In genomic region chr16:69410285-69410990, GRCh38 we compare ENCODE assay signal across 9 cellular contexts. TPM values are rescaled to one million over a fixed set of nuclear protein-coding genes. Genes with fewer than 3 reads are reported as not detected.
DNase-seq lines count a peak whose midpoint lies in the region; ATAC-seq and TF ChIP-seq lines count a peak whose summit lies in the region.
"Had no signal": no experiment of that assay in that cellular context is flagged by ENCODE, and none has a peak within 500 bp of the region (broad histone marks: within the 10 kb centered on the region; RNA-seq: fewer than 3 reads in every experiment).

No MANE protein-coding gene starts in this region.

- TF ChIP-seq RAD21 in HCT116 (IDR thresholded peaks at IDR 0.05; ENCODE audit: low read depth): no peak

- H3K79me2 ChIP-seq in HCT116 (ENCODE audit: insufficient read depth, low read length): peaks cover 3% of the 10 kb centered on the region; the same call in 1 of the 2 replicates
- no peaks in the 10 kb centered on the region for H3K79me2 ChIP-seq in smooth muscle cell (ENCODE audit: low read depth)

- H3K4me3 ChIP-seq in HCT116 (replicated peaks in 1 of 2; ENCODE audit: low read depth in 1 of 2, low read length in 2 of 2) (peak overlapping the region in 1 of 2 experiments; percentile 20; a peak in 2 of 4 replicates), fibroblast of the aortic adventitia (ENCODE audit: low read depth, low read length) (no peak overlapping the region), smooth muscle cell (no peak overlapping the region)

- no peak overlapping the region for H3K4me3 Mint-ChIP-seq in activated T-helper 1 cell treated with anti-CD3 and anti-CD28 coated beads, Interleukin-12 subunit alpha, Interleukin-12 subunit beta, Interleukin-2, Interleukin-4 antibody, amounts not matched to agents 30 ng/mL and 10 ng/mL and 1 ng/mL, durations not matched to agents 14 hours and 24 hours and 36 hours
- H3K4me3 Mint-ChIP-seq: activated CD4-positive, alpha-beta T cell treated with anti-CD3 and anti-CD28 coated beads, Interleukin-2, amount 10 ng/mL, durations not matched to agents 24 days and 14 days; brain had no signal

- peaks cover 5% of the 10 kb centered on the region for H3K4me1 Mint-ChIP-seq in activated T-helper 1 cell treated with anti-CD3 and anti-CD28 coated beads, Interleukin-12 subunit alpha, Interleukin-12 subunit beta, Interleukin-2, Interleukin-4 antibody, amounts not matched to agents 30 ng/mL and 10 ng/mL and 1 ng/mL, durations not matched to agents 14 hours and 24 hours and 36 hours (ENCODE audit: low read depth)

- H2AFZ ChIP-seq in HCT116 (ENCODE audit: low read depth, low read length, poor library complexity, severe bottlenecking) (no peak overlapping the region), smooth muscle cell (ENCODE audit: low read depth) (peak overlapping the region; percentile 55)

- POLR2A ChIA-PET in HCT116 (lab: Charles Lee): interaction anchor here (0.7 to 4.5 kb wide), 9 partner anchors 11 to 119 kb away, joined by 3 to 65 read pairs (median 4); partner anchors contain the start of gene CYB5B

- H3K27ac ChIP-seq in HCT116 (ENCODE audit: low read depth, low read length): peak overlapping the region; percentile 99
- H3K27ac ChIP-seq in smooth muscle cell (ENCODE audit: low read depth): no peak overlapping the region

- H3K27me3 Mint-ChIP-seq in activated T-helper 1 cell treated with anti-CD3 and anti-CD28 coated beads, Interleukin-12 subunit alpha, Interleukin-12 subunit beta, Interleukin-2, Interleukin-4 antibody, amounts not matched to agents 30 ng/mL and 10 ng/mL and 1 ng/mL, durations not matched to agents 14 hours and 24 hours and 36 hours (ENCODE audit: insufficient read depth): peaks cover 6% of the 10 kb centered on the region
- H3K27me3 Mint-ChIP-seq: brain had no signal

- no peak for TF ChIP-seq POLR2A in HCT116 (IDR thresholded peaks at IDR 0.05; ENCODE audit: borderline replicate concordance, extremely low read depth, insufficient read depth, insufficient read length)

- H3K27me3 ChIP-seq in HCT116 (ENCODE audit: insufficient read depth, low read length) (no peaks in the 10 kb centered on the region), smooth muscle cell (ENCODE audit: low read depth) (no peaks in the 10 kb centered on the region)

- H3K9ac ChIP-seq in HCT116 (ENCODE audit: low read length) (peak overlapping the region; percentile 67), smooth muscle cell (ENCODE audit: low read depth) (no peak overlapping the region)

- peak; percentile 83 for DNase-seq in HCT116 (ENCODE audit: low read depth, low spot score)
- no peak for DNase-seq in activated T-helper 1 cell treated with anti-CD3 and anti-CD28 coated beads, Interleukin-12 subunit alpha, Interleukin-12 subunit beta, Interleukin-2, Interleukin-4 antibody, amounts not matched to agents 30 ng/mL and 10 ng/mL and 1 ng/mL, durations not matched to agents 14 hours and 24 hours and 36 hours (ENCODE audit: low spot score)
- peak; percentile 86 for DNase-seq in fibroblast of the aortic adventitia (ENCODE audit: low read depth)
- no peak for DNase-seq in smooth muscle cell (lab: John Stamatoyannopoulos, UW; ENCODE audit: unreplicated experiment)
- no peak for DNase-seq in NCI-H187 (lab: John Stamatoyannopoulos, UW)

- peak overlapping the region; percentile 8 for H3K27ac Mint-ChIP-seq in activated T-helper 1 cell treated with anti-CD3 and anti-CD28 coated beads, Interleukin-12 subunit alpha, Interleukin-12 subunit beta, Interleukin-2, Interleukin-4 antibody, amounts not matched to agents 30 ng/mL and 10 ng/mL and 1 ng/mL, durations not matched to agents 14 hours and 24 hours and 36 hours
- H3K27ac Mint-ChIP-seq: activated CD4-positive, alpha-beta T cell treated with anti-CD3 and anti-CD28 coated beads, Interleukin-2, amount 10 ng/mL, durations not matched to agents 24 days and 14 days had no signal

- H4K20me1 ChIP-seq in HCT116 (ENCODE audit: insufficient read depth) (no peaks in the 10 kb centered on the region), smooth muscle cell (ENCODE audit: low read depth) (no peaks in the 10 kb centered on the region)

- no TSS peak for BruUV-seq in HCT116 (replicated peaks; lab: Mats Ljungman, UMichigan)

- H3K9me3 Mint-ChIP-seq in activated T-helper 1 cell treated with anti-CD3 and anti-CD28 coated beads, Interleukin-12 subunit alpha, Interleukin-12 subunit beta, Interleukin-2, Interleukin-4 antibody, amounts not matched to agents 30 ng/mL and 10 ng/mL and 1 ng/mL, durations not matched to agents 14 hours and 24 hours and 36 hours: no peaks in the 10 kb centered on the region
- H3K9me3 Mint-ChIP-seq: activated CD4-positive, alpha-beta T cell treated with anti-CD3 and anti-CD28 coated beads, Interleukin-2, amount 10 ng/mL, durations not matched to agents 24 days and 14 days; brain had no signal

- no peaks in the 10 kb centered on the region for H3K9me2 ChIP-seq in HCT116 (ENCODE audit: insufficient read depth)

- CTCF ChIA-PET in HCT116 (lab: Charles Lee): interaction anchor here (3.0 kb wide), 1 partner anchor 14 kb away, joined by 20 read pairs; no protein-coding TSS in a partner anchor

- 68% methylated on average over 6 of the region's 6 CpGs for WGBS in smooth muscle cell (ENCODE audit: low lambda C conversion rate)

- no peak for TF ChIP-seq CTCF in HCT116 (IDR thresholded peaks at IDR 0.05 in 2 of 3, conservative IDR thresholded peaks at IDR 0.05 in 1 of 3; ENCODE audit: borderline replicate concordance in 1 of 3, insufficient read depth in 1 of 3, low read depth in 2 of 3, low read length in 2 of 3)
- no peak for TF ChIP-seq CTCF in fibroblast of the aortic adventitia (IDR thresholded peaks at IDR 0.05; ENCODE audit: insufficient read depth, low read length)
- no peak for TF ChIP-seq CTCF in smooth muscle cell (IDR thresholded peaks at IDR 0.05; ENCODE audit: borderline replicate concordance, insufficient read depth, poor library complexity, severe bottlenecking)

- H3F3A ChIP-seq in smooth muscle cell (ENCODE audit: low read depth): peaks cover 4% of the 10 kb centered on the region

- RAD21 ChIA-PET in HCT116 (lab: Charles Lee; ENCODE audit: low non-redundant PET in 1 of 2, low total read pairs in 2 of 2, uncharacterized antibody in 2 of 2, unreplicated experiment in 2 of 2): no interaction called here

- intact Hi-C loops in HCT116 (cut with micrococcal nuclease): no loop called here
- intact Hi-C loops in activated T-helper 1 cell treated with anti-CD3 and anti-CD28 coated beads, Interleukin-12 subunit alpha, Interleukin-12 subunit beta, Interleukin-2, Interleukin-4 antibody, amounts not matched to agents 30 ng/mL and 10 ng/mL and 1 ng/mL, durations not matched to agents 14 hours and 24 hours and 36 hours (cut with micrococcal nuclease): no loop called here

- peak overlapping the region; percentile 54 for H3K4me2 ChIP-seq in HCT116 (ENCODE audit: low read length)
- H3K4me2 ChIP-seq in smooth muscle cell: no peak overlapping the region

- H3K9me3 ChIP-seq in HCT116 (ENCODE audit: control insufficient read depth in 1 of 2, insufficient read depth in 1 of 2, low read depth in 1 of 2, low read length in 2 of 2) (no peaks in the 10 kb centered on the region), smooth muscle cell (replicated peaks; ENCODE audit: low read depth) (no peaks in the 10 kb centered on the region)

- peak; percentile 15 for ATAC-seq in HCT116
- ATAC-seq in GM21526 (IDR thresholded peaks at IDR 0.05; ENCODE audit: low FRiP score, unreplicated experiment): no peak
- ATAC-seq in HG02763 (IDR thresholded peaks at IDR 0.05; ENCODE audit: unreplicated experiment): no peak

- H3K36me3 Mint-ChIP-seq in activated T-helper 1 cell treated with anti-CD3 and anti-CD28 coated beads, Interleukin-12 subunit alpha, Interleukin-12 subunit beta, Interleukin-2, Interleukin-4 antibody, amounts not matched to agents 30 ng/mL and 10 ng/mL and 1 ng/mL, durations not matched to agents 14 hours and 24 hours and 36 hours (ENCODE audit: low read depth): no peaks in the 10 kb centered on the region
- H3K36me3 Mint-ChIP-seq: brain had no signal

- H3K4me1 ChIP-seq in HCT116 (ENCODE audit: control insufficient read depth in 1 of 2, insufficient read depth in 2 of 2, low read length in 2 of 2) (peaks cover 64 to 95% of the 10 kb centered on the region in 2 experiments), smooth muscle cell (ENCODE audit: low read depth) (no peaks in the 10 kb centered on the region)

- H3K36me3 ChIP-seq in HCT116 (ENCODE audit: control insufficient read depth in 1 of 2, insufficient read depth in 2 of 2, low read length in 2 of 2) (no peaks in the 10 kb centered on the region), smooth muscle cell (ENCODE audit: low read depth) (no peaks in the 10 kb centered on the region)

TF ChIP-seq in HCT116, 20 proteins besides CTCF, POLR2A, EP300 and RAD21 (continues in another document):
- TF ChIP-seq JUND (IDR thresholded peaks at IDR 0.05) (no peak), POLR2AphosphoS5 (IDR thresholded peaks at IDR 0.05; ENCODE audit: low read depth, low read length) (peak; percentile 60), SIN3A (IDR thresholded peaks at IDR 0.05; ENCODE audit: low read depth) (no peak), EZH2phosphoT487 (IDR thresholded peaks at IDR 0.05; ENCODE audit: borderline replicate concordance) (no peak)

RNA-seq across cellular contexts. Expression of gene CYB5B, which starts 14.0 kb away (rescaled TPM):
- total RNA-seq in HCT116 (2021; ENCODE audit: unreplicated experiment) (689 TPM), fibroblast of the aortic adventitia (ENCODE audit: low replicate concordance) (31.0 and 99.4 TPM in 2 replicates), smooth muscle cell (47.4 and 64.0 TPM in 2 replicates)
- polyA plus RNA-seq in HCT116 (2012): 259 and 345 TPM in 2 replicates
- 157 and 166 TPM in 2 replicates for total RNA-seq in activated T-helper 1 cell treated with anti-CD3 and anti-CD28 coated beads, Interleukin-12 subunit alpha, Interleukin-12 subunit beta, Interleukin-2, Interleukin-4 antibody, amounts not matched to agents 30 ng/mL and 10 ng/mL and 1 ng/mL, durations not matched to agents 14 hours and 24 hours and 36 hours
- 94.0 and 99.8 TPM in 2 replicates for polyA plus RNA-seq in smooth muscle cell

RNA-seq across cellular contexts. Expression of gene TERF2, which starts 24.6 kb away (rescaled TPM):
- total RNA-seq in HCT116 (2021; ENCODE audit: unreplicated experiment) (69.9 TPM), fibroblast of the aortic adventitia (ENCODE audit: low replicate concordance) (20.6 and 22.2 TPM in 2 replicates), smooth muscle cell (13.5 and 17.8 TPM in 2 replicates)
- polyA plus RNA-seq in HCT116 (2012): 21.3 and 32.8 TPM in 2 replicates
- total RNA-seq in activated T-helper 1 cell treated with anti-CD3 and anti-CD28 coated beads, Interleukin-12 subunit alpha, Interleukin-12 subunit beta, Interleukin-2, Interleukin-4 antibody, amounts not matched to agents 30 ng/mL and 10 ng/mL and 1 ng/mL, durations not matched to agents 14 hours and 24 hours and 36 hours: 59.4 and 67.0 TPM in 2 replicates
- polyA plus RNA-seq in smooth muscle cell: 23.7 and 24.0 TPM in 2 replicates

RNA-seq across cellular contexts. Expression of gene TMED6, which starts 58.9 kb away (rescaled TPM):
- total RNA-seq in HCT116 (2021; ENCODE audit: unreplicated experiment) (0.91 TPM), fibroblast of the aortic adventitia (ENCODE audit: low replicate concordance) (0.36 TPM in 1 of 2 replicates, not detected in the other), smooth muscle cell (0.27 TPM in 1 of 2 replicates, not detected in the other)
- polyA plus RNA-seq in HCT116 (2012): 0.46 and 0.59 TPM in 2 replicates
- total RNA-seq in activated T-helper 1 cell treated with anti-CD3 and anti-CD28 coated beads, Interleukin-12 subunit alpha, Interleukin-12 subunit beta, Interleukin-2, Interleukin-4 antibody, amounts not matched to agents 30 ng/mL and 10 ng/mL and 1 ng/mL, durations not matched to agents 14 hours and 24 hours and 36 hours: 1.2 and 1.3 TPM in 2 replicates
- 0.23 and 1.3 TPM in 2 replicates for polyA plus RNA-seq in smooth muscle cell

Comparison
In these comparisons a context has a peak if more than half of its experiments do, and no peak if none do; other contexts are left out.
1. DNase-seq: peak in HCT116 (single experiment) and fibroblast of the aortic adventitia (single experiment); none in activated T-helper 1 cell treated with anti-CD3 and anti-CD28 coated beads, Interleukin-12 subunit alpha, Interleukin-12 subunit beta, Interleukin-2, Interleukin-4 antibody, amounts not matched to agents 30 ng/mL and 10 ng/mL and 1 ng/mL, durations not matched to agents 14 hours and 24 hours and 36 hours (single experiment), smooth muscle cell (single experiment) and NCI-H187 (0 of 2).